8 cellular contexts compared by ENCODE assay signal in genomic region chr10:72307711-72308110, GRCh38. TPM values are rescaled to one million over a fixed set of nuclear protein-coding genes. Genes with fewer than 3 reads are reported as not detected.
DNase-seq lines count a peak whose midpoint lies in the region; ATAC-seq and TF ChIP-seq lines count a peak whose summit lies in the region.
"Not testable (repeated sequence)": the region's sequence is repeated elsewhere in the genome, so short reads cannot be mapped to it uniquely, and the experiment has no call there.

No MANE protein-coding gene starts in this region.

- peak overlapping the region; percentile 87 for H3K27ac ChIP-seq in Panc1 (ENCODE audit: low read length)
- peak overlapping the region in 7 of 10 donors; percentile 12 to 80 (median 55) for H3K27ac ChIP-seq in heart right ventricle
- not testable (repeated sequence) for H3K27ac ChIP-seq in mesenchymal stem cell (ENCODE audit: low read length, poor library complexity, severe bottlenecking)
- peak overlapping the region in 7 of 8 donors; percentile 8 to 74 (median 60) for H3K27ac ChIP-seq in spleen
- peak overlapping the region; percentile 62 to 72 for H3K27ac ChIP-seq in uterus

- H3K23ac ChIP-seq in mesenchymal stem cell (ENCODE audit: low read length in 2 of 2), result not testable (repeated sequence)

- H3K27ac Mint-ChIP-seq in Calu3 (ENCODE audit: unreplicated experiment), result peak overlapping the region; percentile 68
- peak overlapping the region; percentile 64 for H3K27ac Mint-ChIP-seq in activated CD8-positive, alpha-beta T cell treated with anti-CD3 and anti-CD28 coated beads for 36 hours
- peak overlapping the region; percentile 88 for H3K27ac Mint-ChIP-seq in activated naive CD8-positive, alpha-beta T cell treated with anti-CD3 and anti-CD28 coated beads, Interleukin-2, amount 10 ng/mL, durations not matched to agents 7 days and 5 days

- POLR2A ChIA-PET in Panc1 (lab: Charles Lee), result not testable (repeated sequence)
- POLR2A ChIA-PET in activated CD8-positive, alpha-beta T cell treated with anti-CD3 and anti-CD28 coated beads for 36 hours (lab: Charles Lee), result interaction anchor here (2.4 to 23.6 kb wide), 3 partner anchors 10 to 35 kb away, joined by 8 to 796 read pairs (median 39); partner anchors contain the start of gene DDIT4
- POLR2A ChIA-PET in activated naive CD8-positive, alpha-beta T cell treated with anti-CD3 and anti-CD28 coated beads, Interleukin-2, amount 10 ng/mL, durations not matched to agents 7 days and 5 days (lab: Charles Lee), result interaction anchor here (32.2 to 53.3 kb wide), 2 partner anchors 10 to 16 kb away, joined by 1812 read pairs; partner anchors contain the start of gene DDIT4

- CTCF ChIA-PET in Calu3 (lab: Charles Lee) (interaction anchor here (0.6 to 2.8 kb wide), 7 partner anchors 9 to 699 kb away, joined by 3 to 14 read pairs (median 5); partner anchors contain the start of gene DDIT4), Panc1 (lab: Charles Lee) (interaction anchor here (0.5 to 0.6 kb wide), 2 partner anchors 9 to 22 kb away, joined by 3 to 4 read pairs; no protein-coding TSS in a partner anchor)
- CTCF ChIA-PET in activated CD8-positive, alpha-beta T cell treated with anti-CD3 and anti-CD28 coated beads for 36 hours (lab: Charles Lee), result interaction anchor here (0.9 to 1.7 kb wide), 4 partner anchors 10 to 91 kb away, joined by 3 to 6 read pairs (median 4); partner anchors contain the start of genes ANAPC16 and ASCC1

- not testable (repeated sequence) for H2BK120ac ChIP-seq in mesenchymal stem cell (ENCODE audit: low read depth, low read length)

- H3K9ac ChIP-seq in mesenchymal stem cell (ENCODE audit: low read length), result peak overlapping the region; percentile 55

- not testable (repeated sequence) for H3K27me3 ChIP-seq in Panc1 (ENCODE audit: control insufficient read depth, insufficient read depth, low read length); heart right ventricle; mesenchymal stem cell (ENCODE audit: control insufficient read depth in 1 of 2, insufficient read depth in 1 of 2, low read length in 2 of 2); spleen (replicated peaks in 1 of 7); uterus

- TF ChIP-seq CTCF in Calu3 (IDR thresholded peaks at IDR 0.05; ENCODE audit: unreplicated experiment); Panc1 (IDR thresholded peaks at IDR 0.05); activated CD8-positive, alpha-beta T cell treated with anti-CD3 and anti-CD28 coated beads for 36 hours (IDR thresholded peaks at IDR 0.05); heart right ventricle (IDR thresholded peaks at IDR 0.05); spleen (IDR thresholded peaks at IDR 0.05 in 8 of 11, conservative IDR thresholded peaks at IDR 0.05 in 3 of 11); uterus (IDR thresholded peaks at IDR 0.05): not testable (repeated sequence)

- not testable (repeated sequence) for H3K9me3 Mint-ChIP-seq in Calu3 (ENCODE audit: low read depth, unreplicated experiment); activated CD8-positive, alpha-beta T cell treated with anti-CD3 and anti-CD28 coated beads for 36 hours; activated naive CD8-positive, alpha-beta T cell treated with anti-CD3 and anti-CD28 coated beads, Interleukin-2, amount 10 ng/mL, durations not matched to agents 7 days and 5 days

- not testable (repeated sequence) for H3K14ac ChIP-seq in mesenchymal stem cell (ENCODE audit: low read length in 2 of 2)

- peak overlapping the region in 1 of 2 experiments; percentile 79 for H3K4ac ChIP-seq in mesenchymal stem cell (ENCODE audit: low read depth in 1 of 2, low read length in 2 of 2)

- not testable (repeated sequence) for H3K4me2 ChIP-seq in mesenchymal stem cell (ENCODE audit: low read length, poor library complexity, severe bottlenecking)

- not testable (repeated sequence) for H4K91ac ChIP-seq in mesenchymal stem cell (ENCODE audit: low read length)

- not testable (repeated sequence) for H4K8ac ChIP-seq in mesenchymal stem cell (ENCODE audit: low read length)

- H3K18ac ChIP-seq in mesenchymal stem cell (ENCODE audit: low read depth in 1 of 2, low read length in 2 of 2), result peak overlapping the region in 1 of 2 experiments; percentile 80

- not testable (repeated sequence) for H2BK15ac ChIP-seq in mesenchymal stem cell (ENCODE audit: low read depth, poor library complexity, severe bottlenecking)

- 95% methylated on average over 7 of the region's 7 CpGs for WGBS in heart right ventricle, 2 donors
- WGBS in mesenchymal stem cell, result 97% methylated on average over 6 of the region's 7 CpGs
- 90 to 95% (median 94%) methylated on average over 7 of the region's 7 CpGs for WGBS in spleen, 5 donors

- peaks cover 22% of the 10 kb centered on the region for H3K36me3 Mint-ChIP-seq in Calu3 (ENCODE audit: insufficient read depth, unreplicated experiment)
- H3K36me3 Mint-ChIP-seq in activated CD8-positive, alpha-beta T cell treated with anti-CD3 and anti-CD28 coated beads for 36 hours (ENCODE audit: low read depth); activated naive CD8-positive, alpha-beta T cell treated with anti-CD3 and anti-CD28 coated beads, Interleukin-2, amount 10 ng/mL, durations not matched to agents 7 days and 5 days: not testable (repeated sequence)

- H3K9me3 ChIP-seq in Panc1 (ENCODE audit: control insufficient read depth, insufficient read depth, low read depth, low read length); heart right ventricle; mesenchymal stem cell (ENCODE audit: control insufficient read depth, low read length); spleen; uterus: not testable (repeated sequence)

- ATAC-seq in Panc1; activated CD8-positive, alpha-beta T cell treated with anti-CD3 and anti-CD28 coated beads for 36 hours; activated naive CD8-positive, alpha-beta T cell treated with anti-CD3 and anti-CD28 coated beads, Interleukin-2, amount 10 ng/mL, durations not matched to agents 7 days and 5 days (ENCODE audit: low read depth); heart right ventricle: not testable (repeated sequence)

- H2AFZ ChIP-seq in mesenchymal stem cell (ENCODE audit: low read depth, low read length), result not testable (repeated sequence)

- not testable (repeated sequence) for TF ChIP-seq POLR2A in spleen (IDR thresholded peaks at IDR 0.05); uterus (IDR thresholded peaks at IDR 0.05)

- not testable (repeated sequence) for H3K4me3 ChIP-seq in Panc1 (ENCODE audit: low read depth in 2 of 2, low read length in 2 of 2); heart right ventricle; mesenchymal stem cell (ENCODE audit: insufficient read depth in 1 of 2, low read depth in 1 of 2, low read length in 2 of 2); spleen; uterus

- H2BK5ac ChIP-seq in mesenchymal stem cell (ENCODE audit: low read depth, low read length, poor library complexity, severe bottlenecking), result not testable (repeated sequence)

- H3K4me1 Mint-ChIP-seq in Calu3 (ENCODE audit: low read depth, unreplicated experiment), result peaks cover 42% of the 10 kb centered on the region
- peaks cover 65% of the 10 kb centered on the region for H3K4me1 Mint-ChIP-seq in activated CD8-positive, alpha-beta T cell treated with anti-CD3 and anti-CD28 coated beads for 36 hours (ENCODE audit: low read depth)
- H3K4me1 Mint-ChIP-seq in activated naive CD8-positive, alpha-beta T cell treated with anti-CD3 and anti-CD28 coated beads, Interleukin-2, amount 10 ng/mL, durations not matched to agents 7 days and 5 days, result peaks cover 63% of the 10 kb centered on the region

- in situ Hi-C loops in Panc1 (cut with HindIII; ENCODE audit: low pct_unique_long_range_greater_than_20kb, low sequenced_read_pairs), result loop anchor here (25.0 kb wide), 1 partner anchor 345 kb away; the partner anchor contains the start of gene CHST3

- H3K79me1 ChIP-seq in mesenchymal stem cell (replicated peaks; ENCODE audit: low read length, poor library complexity, severe bottlenecking), result not testable (repeated sequence)

- peaks cover 45% of the 10 kb centered on the region for H3K4me1 ChIP-seq in Panc1 (ENCODE audit: control insufficient read depth, insufficient read depth, low read length)
- H3K4me1 ChIP-seq in heart right ventricle, result peaks cover 21 to 65% (median 44%) of the 10 kb centered on the region in 9 donors
- peaks cover 20% of the 10 kb centered on the region for H3K4me1 ChIP-seq in mesenchymal stem cell (ENCODE audit: control insufficient read depth, insufficient read depth, low read depth, low read length)
- peaks cover 36 to 92% (median 66%) of the 10 kb centered on the region in 6 donors for H3K4me1 ChIP-seq in spleen
- not testable (repeated sequence) for H3K4me1 ChIP-seq in uterus

- DNase-seq in Calu3; Panc1 (ENCODE audit: low read depth, low spot score); activated CD8-positive, alpha-beta T cell treated with anti-CD3 and anti-CD28 coated beads for 36 hours; activated naive CD8-positive, alpha-beta T cell treated with anti-CD3 and anti-CD28 coated beads, Interleukin-2, amount 10 ng/mL, durations not matched to agents 7 days and 5 days; heart right ventricle; mesenchymal stem cell; spleen; uterus: not testable (repeated sequence)

- not testable (repeated sequence) for H3K36me3 ChIP-seq in Panc1 (ENCODE audit: control insufficient read depth, insufficient read depth, low read length); heart right ventricle; mesenchymal stem cell (ENCODE audit: control insufficient read depth in 1 of 2, insufficient read depth in 2 of 2, low read depth in 1 of 2, low read length in 2 of 2); spleen; uterus

- H3K4me3 Mint-ChIP-seq in Calu3 (ENCODE audit: low read depth, unreplicated experiment); activated CD8-positive, alpha-beta T cell treated with anti-CD3 and anti-CD28 coated beads for 36 hours; activated naive CD8-positive, alpha-beta T cell treated with anti-CD3 and anti-CD28 coated beads, Interleukin-2, amount 10 ng/mL, durations not matched to agents 7 days and 5 days: not testable (repeated sequence)

- not testable (repeated sequence) for BruUV-seq in Calu3 (replicated peaks; lab: Mats Ljungman, UMichigan); Panc1 (replicated peaks; lab: Mats Ljungman, UMichigan)

- peak overlapping the region; percentile 64 to 75 for H2BK12ac ChIP-seq in mesenchymal stem cell (ENCODE audit: low read length in 2 of 2)

- H2AK5ac ChIP-seq in mesenchymal stem cell (ENCODE audit: low read length, severe bottlenecking), result not testable (repeated sequence)

- intact Hi-C loops in Calu3 (cut with micrococcal nuclease; ENCODE audit: unreplicated experiment); Panc1 (cut with micrococcal nuclease; ENCODE audit: unreplicated experiment); activated CD8-positive, alpha-beta T cell treated with anti-CD3 and anti-CD28 coated beads for 36 hours (cut with micrococcal nuclease); heart right ventricle (cut with DNase I); spleen (cut with DNase I; ENCODE audit: low total_unique reads); uterus (cut with DNase I; ENCODE audit: low total_unique reads): not testable (repeated sequence)

- H3K27me3 Mint-ChIP-seq in Calu3 (ENCODE audit: unreplicated experiment); activated CD8-positive, alpha-beta T cell treated with anti-CD3 and anti-CD28 coated beads for 36 hours; activated naive CD8-positive, alpha-beta T cell treated with anti-CD3 and anti-CD28 coated beads, Interleukin-2, amount 10 ng/mL, durations not matched to agents 7 days and 5 days: not testable (repeated sequence)

RNA-seq across cellular contexts. Expression of gene DDIT4, which starts 34.0 kb away (rescaled TPM):
- 294 and 326 TPM in 2 replicates for total RNA-seq in Calu3 (2022)
- total RNA-seq in Panc1 (2021; ENCODE audit: unreplicated experiment), result 157 TPM
- polyA plus RNA-seq in Panc1 (2012; ENCODE audit: insufficient read length), result 344 TPM
- 1,000 to 10,000 TPM; 1,071 to 1,096 TPM for total RNA-seq in activated CD8-positive, alpha-beta T cell treated with anti-CD3 and anti-CD28 coated beads for 36 hours
- 100 to 1,000 TPM; 150 to 159 TPM for total RNA-seq in activated naive CD8-positive, alpha-beta T cell treated with anti-CD3 and anti-CD28 coated beads, Interleukin-2, amount 10 ng/mL, durations not matched to agents 7 days and 5 days
- 100 to 1,000 TPM in 1 of 10 donors, 10 to 100 TPM in 9; 13.6 to 102 (median 30.2) TPM for total RNA-seq in heart right ventricle
- 100 to 1,000 TPM in 1 of 2 donors, 10 to 100 TPM in 1; 64.7 to 135 TPM for polyA plus RNA-seq in heart right ventricle
- 109 TPM for polyA plus RNA-seq in mesenchymal stem cell (2013, experiment 1 of 2)
- polyA plus RNA-seq in mesenchymal stem cell (2013, experiment 2 of 2), result 107 TPM
- 100 to 1,000 TPM; 103 to 308 (median 249) TPM for total RNA-seq in spleen
- 100 to 1,000 TPM in 2 of 3 donors, 10 to 100 TPM in 1; 99.3 to 247 (median 209) TPM for polyA plus RNA-seq in spleen
- 100 to 1,000 TPM; 118 to 210 (median 145) TPM for total RNA-seq in uterus

RNA-seq across cellular contexts. Expression of gene DNAJB12, which starts 47.0 kb away (rescaled TPM):
- total RNA-seq in Calu3 (2022) (43.1 and 48.0 TPM in 2 replicates), Panc1 (2021; ENCODE audit: unreplicated experiment) (51.0 TPM), heart right ventricle (10 to 100 TPM; 24.4 to 32.8 (median 28.9) TPM), spleen (10 to 100 TPM; 32.7 to 55.4 (median 41.6) TPM), uterus (10 to 100 TPM; 18.4 to 34.8 (median 22.7) TPM)
- polyA plus RNA-seq in Panc1 (2012; ENCODE audit: insufficient read length), result 46.8 TPM
- total RNA-seq in activated CD8-positive, alpha-beta T cell treated with anti-CD3 and anti-CD28 coated beads for 36 hours, result 10 to 100 TPM; 17.1 to 17.5 TPM
- total RNA-seq in activated naive CD8-positive, alpha-beta T cell treated with anti-CD3 and anti-CD28 coated beads, Interleukin-2, amount 10 ng/mL, durations not matched to agents 7 days and 5 days, result 10 to 100 TPM; 24.3 to 26.5 TPM
- polyA plus RNA-seq in heart right ventricle (10 to 100 TPM; 22.6 to 27.5 TPM), spleen (10 to 100 TPM; 13.6 to 16.5 (median 14.3) TPM)
- polyA plus RNA-seq in mesenchymal stem cell (2013, experiment 1 of 2), result 28.6 TPM
- polyA plus RNA-seq in mesenchymal stem cell (2013, experiment 2 of 2), result 27.7 TPM
